In genomic region chr7:103148131-103148993, GRCh38 we compare ENCODE assay signal across 8 cellular contexts. TPM values are rescaled to one million over a fixed set of nuclear protein-coding genes. Genes with fewer than 3 reads are reported as not detected.
DNase-seq lines count a peak whose midpoint lies in the region; ATAC-seq, FAIRE-seq and TF ChIP-seq lines count a peak whose summit lies in the region.

No MANE protein-coding gene starts in this region.

- ATAC-seq in naive thymus-derived CD8-positive, alpha-beta T cell, result no peak
- no peak for ATAC-seq in HG03025 (IDR thresholded peaks at IDR 0.05; ENCODE audit: low FRiP score, unreplicated experiment)
- ATAC-seq in GM19455 (IDR thresholded peaks at IDR 0.05; ENCODE audit: unreplicated experiment), result no peak

- peak overlapping the region; percentile 91 to 99 (median 98) for H3K4me3 Mint-ChIP-seq in naive thymus-derived CD8-positive, alpha-beta T cell

- peaks cover 0 to 7% (median 0%) of the 10 kb centered on the region in 5 donors for H3K27me3 Mint-ChIP-seq in naive thymus-derived CD8-positive, alpha-beta T cell

- in situ Hi-C loops in GM13976 (cut with MboI; ENCODE audit: low sequenced_read_pairs, unreplicated experiment), result no loop called here

- H3K4me1 ChIP-seq in colonic mucosa, result no peaks in the 10 kb centered on the region

- no peaks in the 10 kb centered on the region for H3K27me3 ChIP-seq in colonic mucosa

- no peak for TF ChIP-seq CTCF in colonic mucosa (IDR thresholded peaks at IDR 0.05)
- TF ChIP-seq CTCF in GM13976 (IDR thresholded peaks at IDR 0.05; ENCODE audit: borderline replicate concordance, control extremely low read depth, extremely low read depth, insufficient read depth, missing control alignments), result no peak

- DNase-seq in GM12891 (ENCODE audit: insufficient read length, low spot score), result no peak
- DNase-seq in NCI-H2171 treated with DMSO at 0.1 percent for 48 hours (lab: John Stamatoyannopoulos, UW), result peak; percentile 35
- peak; percentile 3 for DNase-seq in colonic mucosa
- no peak for DNase-seq in naive thymus-derived CD8-positive, alpha-beta T cell
- DNase-seq in HuH-7.5 (ENCODE audit: low spot score), result no peak
- no peak for DNase-seq in GM13976 (ENCODE audit: low spot score)

- H3K27ac Mint-ChIP-seq in naive thymus-derived CD8-positive, alpha-beta T cell, result peak overlapping the region; percentile 86 to 99 (median 98)

- peaks cover 0 to 6% (median 4%) of the 10 kb centered on the region in 3 donors for H3K36me3 Mint-ChIP-seq in naive thymus-derived CD8-positive, alpha-beta T cell

- POLR2A ChIA-PET in naive thymus-derived CD8-positive, alpha-beta T cell (lab: Charles Lee), result interaction anchor here (0.6 to 3.4 kb wide), 5 partner anchors 9 to 196 kb away, joined by 3 to 26 read pairs (median 5); partner anchors contain the start of genes ARMC10, DNAJC2 and FBXL13

- peak overlapping the region; percentile 64 for H3K4me3 ChIP-seq in colonic mucosa

- H3K9ac ChIP-seq in colonic mucosa (ENCODE audit: low read depth in 2 of 2, low read length in 2 of 2), result peak overlapping the region; percentile 89 to 98

- H3K9me3 Mint-ChIP-seq in naive thymus-derived CD8-positive, alpha-beta T cell, result peaks cover 0 to 4% (median 0%) of the 10 kb centered on the region in 9 donors

- H3K27ac ChIP-seq in colonic mucosa, result peak overlapping the region; percentile 98

- H3K4me1 Mint-ChIP-seq in naive thymus-derived CD8-positive, alpha-beta T cell, result peaks cover 17 to 48% (median 44%) of the 10 kb centered on the region in 4 donors

- intact Hi-C loops in colonic mucosa (cut with DNase I), result no loop called here

- no peak for TF ChIP-seq POLR2A in GM12891 (IDR thresholded peaks at IDR 0.05; ENCODE audit: low read depth, low read length)

- peak; percentile 62 for FAIRE-seq in GM12891 (lab: Jason Lieb, UNC)

- no peaks in the 10 kb centered on the region for H3K36me3 ChIP-seq in colonic mucosa

- H3K9me3 ChIP-seq in colonic mucosa, result no peaks in the 10 kb centered on the region

TF ChIP-seq in GM12891, 5 proteins besides CTCF, POLR2A, EP300 and RAD21:
- no peak for TF ChIP-seq POU2F2 (IDR thresholded peaks at IDR 0.05; ENCODE audit: low read depth, low read length)
- TF ChIP-seq PAX5 (IDR thresholded peaks at IDR 0.05; ENCODE audit: insufficient read depth, low read length, severe bottlenecking), result no peak
TF ChIP-seq in GM12891: peak in this region for 0.

RNA-seq across cellular contexts. Expression of gene NAPEPLD, which starts 0.5 kb away (rescaled TPM):
- 1.5 TPM for polyA plus RNA-seq in GM12891 (2012; ENCODE audit: low read depth, missing spikeins)
- 10 to 100 TPM; 61.4 to 64.6 TPM for total RNA-seq in colonic mucosa
- total RNA-seq in naive thymus-derived CD8-positive, alpha-beta T cell, result 10 to 100 TPM; 16.2 to 16.9 TPM
- polyA plus RNA-seq in naive thymus-derived CD8-positive, alpha-beta T cell, result 1 to 10 TPM; 4.9 to 8.2 (median 5.3) TPM

Comparison
In these comparisons a context has a peak if more than half of its experiments do, and no peak if none do; other contexts are left out.
1. DNase-seq: peak in NCI-H2171 treated with DMSO at 0.1 percent for 48 hours (single experiment) and colonic mucosa (single experiment); none in GM12891 (single experiment), naive thymus-derived CD8-positive, alpha-beta T cell (0 of 10), HuH-7.5 (single experiment) and GM13976 (single experiment).